ENCODE assay signal across 7 cellular contexts in the genomic region with DNA sequence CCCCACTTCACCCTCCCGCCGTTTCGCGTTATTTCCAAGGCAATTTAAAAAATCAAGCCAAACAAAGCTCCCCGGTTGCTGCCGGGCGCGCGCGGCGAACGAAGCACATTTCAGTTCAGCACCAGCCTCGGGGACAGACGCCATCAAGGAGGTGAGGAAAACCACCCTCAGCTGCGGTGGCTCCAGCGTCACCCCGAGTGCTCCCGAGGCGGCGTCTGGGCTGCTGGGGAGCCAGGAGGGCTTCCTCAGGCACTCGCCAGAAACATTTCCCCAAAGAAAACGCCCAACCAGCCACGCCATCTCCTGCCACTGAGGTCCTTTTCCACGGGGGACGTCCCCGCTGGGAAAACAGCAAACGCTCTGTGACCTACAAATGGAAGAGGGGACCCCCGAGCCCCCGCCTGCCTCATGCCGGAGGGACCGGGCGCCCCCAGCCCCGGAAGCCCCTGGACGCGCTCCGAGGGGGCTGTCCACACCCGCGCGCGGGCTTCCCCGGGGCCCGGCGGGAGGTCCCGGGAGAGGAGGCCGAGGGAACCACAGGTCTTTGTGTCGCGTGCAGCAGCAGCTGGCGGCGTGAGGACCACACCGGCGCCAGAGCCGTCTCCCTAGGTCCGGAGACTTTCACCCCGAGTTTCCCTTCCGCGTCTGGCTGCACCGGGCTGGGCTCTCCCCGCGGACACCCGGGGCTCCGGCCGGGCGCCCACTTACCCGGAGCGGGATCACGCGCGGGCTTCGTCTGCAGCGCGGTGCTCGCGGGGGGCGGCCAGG. TPM values are rescaled to one million over a fixed set of nuclear protein-coding genes. Genes with fewer than 3 reads are reported as not detected.
DNase-seq lines count a peak whose midpoint lies in the region; ATAC-seq, FAIRE-seq and TF ChIP-seq lines count a peak whose summit lies in the region.

No MANE protein-coding gene starts in this region.

- TF ChIP-seq POLR2A in GM12891 (IDR thresholded peaks at IDR 0.05; ENCODE audit: low read depth, low read length), result no peak
- no peak for TF ChIP-seq POLR2A in heart left ventricle (IDR thresholded peaks at IDR 0.05)

- peak; percentile 38 for FAIRE-seq in GM12891 (lab: Jason Lieb, UNC)

- peak overlapping the region; percentile 28 for H3K27ac Mint-ChIP-seq in activated naive CD8-positive, alpha-beta T cell

- H3K27ac ChIP-seq in SJSA1 (no peak overlapping the region), heart left ventricle (no peak overlapping the region), psoas muscle (no peak overlapping the region)

- H3K36me3 ChIP-seq in SJSA1 (no peaks in the 10 kb centered on the region), heart left ventricle (no peaks in the 10 kb centered on the region), psoas muscle (ENCODE audit: insufficient read depth in 1 of 2, low read depth in 1 of 2) (no peaks in the 10 kb centered on the region)

- H3K4me1 ChIP-seq in SJSA1 (replicated peaks) (peaks cover 18% of the 10 kb centered on the region), heart left ventricle (peaks cover 7 to 32% (median 20%) of the 10 kb centered on the region in 12 donors), psoas muscle (peaks cover 7% of the 10 kb centered on the region)

- intact Hi-C loops in heart left ventricle (cut with DNase I) (no loop called here), psoas muscle (cut with DNase I) (no loop called here)

- peaks cover 43% of the 10 kb centered on the region for H3K27me3 Mint-ChIP-seq in activated naive CD8-positive, alpha-beta T cell

- peaks cover 11% of the 10 kb centered on the region for H3K36me3 Mint-ChIP-seq in activated naive CD8-positive, alpha-beta T cell

- H3K27me3 ChIP-seq in SJSA1 (replicated peaks) (peaks cover 9% of the 10 kb centered on the region; the same call in 1 of the 2 replicates), heart left ventricle (peaks cover 31 to 88% (median 66%) of the 10 kb centered on the region in 9 donors), psoas muscle (ENCODE audit: insufficient read depth in 3 of 3, low read length in 2 of 3) (peaks cover under 1 to 93% (median 24%) of the 10 kb centered on the region in 3 donors)

- H3K4me1 Mint-ChIP-seq in activated naive CD8-positive, alpha-beta T cell (ENCODE audit: low read depth), result peaks cover 16% of the 10 kb centered on the region

- H3K9me3 Mint-ChIP-seq in activated naive CD8-positive, alpha-beta T cell (ENCODE audit: low read depth), result peaks cover 4% of the 10 kb centered on the region

- peak overlapping the region; percentile 89 for H3K4me3 Mint-ChIP-seq in activated naive CD8-positive, alpha-beta T cell

- peak overlapping the region; percentile 44 for H3K4me3 ChIP-seq in SJSA1
- H3K4me3 ChIP-seq in heart left ventricle, result peak overlapping the region; percentile 27 to 65 (median 48)
- H3K4me3 ChIP-seq in psoas muscle, result peak overlapping the region; percentile 60

- DNase-seq in GM12891 (ENCODE audit: insufficient read length, low spot score), result peak; percentile 56
- peak; percentile 57 to 65 for DNase-seq in SJSA1 (ENCODE audit: low read depth in 1 of 2, low spot score in 2 of 2)
- peak in 4 of 5 donors; percentile 35 to 58 (median 46) for DNase-seq in heart left ventricle
- DNase-seq in psoas muscle, result peak in 1 of 2 donors; percentile 48
- no peak for DNase-seq in globus pallidus (ENCODE audit: low spot score)

- ATAC-seq in HG03045 (IDR thresholded peaks at IDR 0.05; ENCODE audit: unreplicated experiment) (peak; percentile 55), heart left ventricle (peak in 3 of 4 donors; percentile 85 to 89 (median 87)), psoas muscle (peak in 3 of 4 donors; percentile 59 to 75 (median 71))

- no peak for TF ChIP-seq CTCF in heart left ventricle (IDR thresholded peaks at IDR 0.05)
- no peak for TF ChIP-seq CTCF in psoas muscle (IDR thresholded peaks at IDR 0.05)

- 1% methylated on average over 48 to 74 of the region's 74 CpGs for WGBS in heart left ventricle, 4 donors
- WGBS in psoas muscle, 3 donors, result 0 to 1% (median 0%) methylated on average over 43 to 74 of the region's 74 CpGs

- H3K9me3 ChIP-seq in SJSA1 (replicated peaks) (peaks cover 7% of the 10 kb centered on the region; the same call in 1 of the 2 replicates), heart left ventricle (no peaks in the 10 kb centered on the region), psoas muscle (no peaks in the 10 kb centered on the region)

TF ChIP-seq in GM12891, 5 proteins besides CTCF, POLR2A, EP300 and RAD21:
- TF ChIP-seq SPI1 (IDR thresholded peaks at IDR 0.05; ENCODE audit: low read depth, low read length) (no peak), TAF1 (IDR thresholded peaks at IDR 0.05; ENCODE audit: low read depth, low read length) (no peak)

RNA-seq across cellular contexts. Expression of gene GNG4, which starts 0.4 kb away (rescaled TPM):
- 0.21 TPM for polyA plus RNA-seq in GM12891 (2012; ENCODE audit: low read depth, missing spikeins)
- total RNA-seq in SJSA1 (2014; rRNA removed; shearing (Covaris generic)), result 2.3 and 4.2 TPM in 2 replicates
- total RNA-seq in heart left ventricle (under 1 TPM in 2 of 9 donors, not detected in 7; 0.06 to 0.07 TPM), psoas muscle (not detected)
- polyA plus RNA-seq in heart left ventricle (not detected), psoas muscle (under 1 TPM; 0.04 to 0.41 (median 0.05) TPM)
